Comparison of ENCODE assay signal across 19 cellular contexts in genomic region chrX:113892891-113893290, GRCh38.
DNase-seq lines count a peak whose midpoint lies in the region; ATAC-seq and TF ChIP-seq lines count a peak whose summit lies in the region.
"Had no signal": no experiment of that assay in that cellular context is flagged by ENCODE, and none has a peak within 500 bp of the region (broad histone marks: within the 10 kb centered on the region; RNA-seq: fewer than 3 reads in every experiment).

No MANE protein-coding gene starts in this region.

- H2AFZ ChIP-seq in DND-41 (ENCODE audit: low read depth, low read length) (peak overlapping the region; percentile 78), neural progenitor cell (replicated peaks) (no peak overlapping the region)
- H2AFZ ChIP-seq: GM23248 had no signal

- peaks cover 22% of the 10 kb centered on the region for H3K9me3 Mint-ChIP-seq in neural progenitor cell

- H3K4me3 Mint-ChIP-seq in neural progenitor cell, result no peak overlapping the region
- H3K4me3 Mint-ChIP-seq: B cell; CD4-positive, CD25-positive, alpha-beta regulatory T cell; CD8-positive, alpha-beta T cell; H9 had no signal

- peak overlapping the region; percentile 48 for H3K4me2 ChIP-seq in DND-41 (ENCODE audit: insufficient read depth, low read length)
- H3K4me2 ChIP-seq in neural progenitor cell, result no peak overlapping the region
- H3K4me2 ChIP-seq: BLaER1 had no signal

- H4K20me1 ChIP-seq in DND-41 (ENCODE audit: insufficient read depth, low read length) (no peaks in the 10 kb centered on the region), neural progenitor cell (ENCODE audit: low read depth) (no peaks in the 10 kb centered on the region)
- H4K20me1 ChIP-seq: BLaER1 had no signal

- DNase-seq in DND-41 (no peak), NCI-H226 (peak; percentile 24), neural progenitor cell (ENCODE audit: low spot score) (no peak), head of caudate nucleus (no peak)
- no peak for DNase-seq in activated CD4-positive, alpha-beta T cell treated with anti-CD3 and anti-CD28 coated beads, Interleukin-2, amount 50 U/mL, for 4 hours
- DNase-seq: Caco-2; CD4-positive, CD25-positive, alpha-beta regulatory T cell; CD8-positive, alpha-beta T cell; DMS153; EL; GDM1; H9 had no signal

- no peaks in the 10 kb centered on the region for H3K27me3 ChIP-seq in DND-41 (ENCODE audit: insufficient read depth, low read length, poor library complexity)
- no peaks in the 10 kb centered on the region for H3K27me3 ChIP-seq in neural progenitor cell

- peaks cover 3% of the 10 kb centered on the region for H3K36me3 Mint-ChIP-seq in neural progenitor cell
- H3K36me3 Mint-ChIP-seq: CD4-positive, CD25-positive, alpha-beta regulatory T cell; CD8-positive, alpha-beta T cell had no signal

- H3K79me2 ChIP-seq in DND-41 (ENCODE audit: insufficient read depth, low read length) (no peaks in the 10 kb centered on the region), neural progenitor cell (ENCODE audit: low read depth) (no peaks in the 10 kb centered on the region)

- H3K9me3 ChIP-seq in DND-41 (ENCODE audit: insufficient read depth, low read length, severe bottlenecking), result no peaks in the 10 kb centered on the region
- H3K9me3 ChIP-seq in neural progenitor cell (ENCODE audit: low read depth), result no peaks in the 10 kb centered on the region
- H3K9me3 ChIP-seq: Caco-2 had no signal

- H3K9ac ChIP-seq in DND-41 (ENCODE audit: low read depth, low read length) (no peak overlapping the region), neural progenitor cell (no peak overlapping the region)
- H3K9ac ChIP-seq: BLaER1, GM23248 had no signal

- peaks cover 16% of the 10 kb centered on the region for H3K4me1 ChIP-seq in DND-41 (ENCODE audit: insufficient read depth, low read length)
- H3K4me1 ChIP-seq in neural progenitor cell, result no peaks in the 10 kb centered on the region
- H3K4me1 ChIP-seq: BLaER1, Caco-2 had no signal

- ATAC-seq in DND-41 (ENCODE audit: insufficient read depth, low read depth) (peak; percentile 67), HG02678 (IDR thresholded peaks at IDR 0.05; ENCODE audit: unreplicated experiment) (no peak)
- ATAC-seq: CD8-positive, alpha-beta T cell; GM12878; HCT116 had no signal

- H3F3A ChIP-seq in neural progenitor cell (ENCODE audit: low read depth), result no peaks in the 10 kb centered on the region

- peaks cover 3% of the 10 kb centered on the region for H3K27me3 Mint-ChIP-seq in neural progenitor cell (ENCODE audit: insufficient read depth, low read depth)
- H3K27me3 Mint-ChIP-seq: B cell; CD4-positive, CD25-positive, alpha-beta regulatory T cell had no signal

- intact Hi-C loops in head of caudate nucleus (cut with DNase I), result no loop called here

- no peaks in the 10 kb centered on the region for H3K4me1 Mint-ChIP-seq in neural progenitor cell
- H3K4me1 Mint-ChIP-seq: CD4-positive, CD25-positive, alpha-beta regulatory T cell had no signal

- peak overlapping the region; percentile 65 for H3K27ac ChIP-seq in DND-41 (ENCODE audit: low read length)
- peak overlapping the region; percentile 31 for H3K27ac ChIP-seq in neural progenitor cell
- H3K27ac ChIP-seq: BLaER1, C4-2B, GM23248 had no signal

- peak overlapping the region in 1 of 2 experiments; percentile 27; a peak in 1 of 4 replicates for H3K4me3 ChIP-seq in DND-41 (ENCODE audit: low read depth in 1 of 2, low read length in 2 of 2)
- no peak overlapping the region for H3K4me3 ChIP-seq in neural progenitor cell
- H3K4me3 ChIP-seq: BLaER1, GM12878, GM23248 had no signal

- no peak overlapping the region for H3K27ac Mint-ChIP-seq in neural progenitor cell
- H3K27ac Mint-ChIP-seq: B cell; CD4-positive, CD25-positive, alpha-beta regulatory T cell; CD8-positive, alpha-beta T cell had no signal

- no peak for TF ChIP-seq CTCF in DND-41 (IDR thresholded peaks at IDR 0.05; ENCODE audit: borderline replicate concordance, extremely low read depth, low read length, poor library complexity, severe bottlenecking)
- no peak for TF ChIP-seq CTCF in neural progenitor cell (IDR thresholded peaks at IDR 0.05)

- H3K36me3 ChIP-seq in DND-41 (ENCODE audit: insufficient read depth, low read length), result no peaks in the 10 kb centered on the region
- H3K36me3 ChIP-seq in neural progenitor cell, result no peaks in the 10 kb centered on the region
- H3K36me3 ChIP-seq: BLaER1 had no signal
